In the genomic region with DNA sequence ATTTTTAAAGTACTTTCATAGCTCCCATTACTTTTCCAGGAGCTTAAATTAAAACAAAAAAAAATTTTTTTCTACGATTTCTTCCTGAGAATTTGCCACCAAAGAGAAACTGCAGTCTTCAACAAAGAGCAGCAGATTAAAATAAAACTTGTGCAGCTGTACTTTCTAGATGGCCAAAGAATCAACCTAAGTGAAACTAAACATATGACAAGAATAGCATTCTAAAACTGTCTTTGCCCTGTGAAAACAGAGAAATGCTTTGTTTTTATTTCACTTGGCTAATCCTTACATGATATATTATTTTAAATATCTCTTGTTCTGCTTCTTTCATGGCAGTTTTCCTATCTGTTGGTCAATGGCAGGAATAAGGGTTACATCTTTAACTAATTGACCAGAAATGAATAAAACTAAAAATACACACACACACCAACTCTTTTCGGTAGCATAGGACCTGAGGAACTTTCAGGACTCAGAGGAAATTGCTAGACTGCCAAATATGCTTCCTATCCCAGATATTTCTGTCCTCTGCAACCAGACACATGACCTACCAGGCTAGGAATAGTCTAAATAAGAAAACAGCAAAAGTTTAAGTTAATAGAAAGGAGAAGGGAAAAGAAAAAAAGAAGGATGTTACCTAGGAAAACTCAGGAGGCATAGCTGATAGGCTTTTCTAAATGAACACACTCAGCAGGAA, we compare ENCODE assay signal across 9 cellular contexts.
DNase-seq lines count a peak whose midpoint lies in the region; ATAC-seq and TF ChIP-seq lines count a peak whose summit lies in the region.
"Had no signal": no experiment of that assay in that cellular context is flagged by ENCODE, and none has a peak within 500 bp of the region (broad histone marks: within the 10 kb centered on the region; RNA-seq: fewer than 3 reads in every experiment).

No MANE protein-coding gene starts in this region.

- CTCF ChIA-PET in mammary epithelial cell (lab: Charles Lee; ENCODE audit: low non-redundant PET) = no interaction called here

- DNase-seq in mammary epithelial cell (no peak), psoas muscle (no peak), GOT3 (lab: John Stamatoyannopoulos, UW) (no peak), kidney tubule cell (ENCODE audit: low spot score) (no peak), neuronal stem cell (ENCODE audit: low spot score) (no peak), A172 (ENCODE audit: low spot score) (no peak)
- DNase-seq: NCI-H1930 had no signal

- H4K91ac ChIP-seq in neuronal stem cell (ENCODE audit: low read depth, low read length, poor library complexity) = no peak overlapping the region

- H3K79me1 ChIP-seq in neuronal stem cell (ENCODE audit: low read depth, low read length) = no peaks in the 10 kb centered on the region

- H3K27me3 ChIP-seq in mammary epithelial cell (ENCODE audit: insufficient read depth, low read length) (no peaks in the 10 kb centered on the region), psoas muscle (ENCODE audit: insufficient read depth in 3 of 3, low read length in 2 of 3) (no peaks in the 10 kb centered on the region), neuronal stem cell (ENCODE audit: control insufficient read depth in 3 of 3, insufficient read depth in 3 of 3, low read depth in 1 of 3, low read length in 3 of 3) (no peaks in the 10 kb centered on the region)

- no peak overlapping the region for H2BK5ac ChIP-seq in neuronal stem cell (ENCODE audit: low read length)

- 65% methylated on average over 2 of the region's 2 CpGs for WGBS in mammary epithelial cell (ENCODE audit: low coverage, missing lambda C conversion rate)
- WGBS in psoas muscle, 3 donors = 4 to 20% (median 13%) methylated on average over 2 of the region's 2 CpGs
- no CpG with 5 or more reads among the region's 2 CpGs for WGBS in neuronal stem cell (ENCODE audit: extremely low coverage in 2 of 2, insufficient read length in 2 of 2, insufficient replicate concordance in 1 of 2), 2 donors

- H3K23ac ChIP-seq in neuronal stem cell (ENCODE audit: low read depth, low read length, poor library complexity) = no peak overlapping the region

- no peak for TF ChIP-seq CTCF in mammary epithelial cell (conservative IDR thresholded peaks at IDR 0.05 in 1 of 2, IDR thresholded peaks at IDR 0.05 in 1 of 2; ENCODE audit: extremely low read depth in 1 of 2, insufficient read depth in 1 of 2, low read depth in 1 of 2, low read length in 2 of 2)
- no peak for TF ChIP-seq CTCF in psoas muscle (IDR thresholded peaks at IDR 0.05)

- H4K8ac ChIP-seq in neuronal stem cell (ENCODE audit: low read depth, low read length) = no peak overlapping the region

- H3K36me3 ChIP-seq in mammary epithelial cell (ENCODE audit: insufficient read depth, low read length) = no peaks in the 10 kb centered on the region
- no peaks in the 10 kb centered on the region for H3K36me3 ChIP-seq in psoas muscle (ENCODE audit: insufficient read depth in 1 of 2, low read depth in 1 of 2)
- H3K36me3 ChIP-seq in neuronal stem cell (replicated peaks in 1 of 2; ENCODE audit: control insufficient read depth in 2 of 2, insufficient read depth in 2 of 2, low read length in 2 of 2) = no peaks in the 10 kb centered on the region

- H3K9ac ChIP-seq in mammary epithelial cell (ENCODE audit: insufficient read depth, low read length) = no peak overlapping the region
- H3K9ac ChIP-seq in neuronal stem cell (ENCODE audit: low read depth, low read length, poor library complexity) = no peak overlapping the region

- in situ Hi-C loops in mammary epithelial cell (cut with MboI; ENCODE audit: low sequenced_read_pairs in 2 of 2) = no loop called here

- no peak overlapping the region for H2AK5ac ChIP-seq in neuronal stem cell (ENCODE audit: low read depth, low read length)

- H3K79me2 ChIP-seq in mammary epithelial cell (ENCODE audit: insufficient read depth, low read length) = no peaks in the 10 kb centered on the region

- no peak overlapping the region for H2BK15ac ChIP-seq in neuronal stem cell (ENCODE audit: low read length)

- H3K4me2 ChIP-seq in mammary epithelial cell (ENCODE audit: insufficient read depth, low read depth, low read length) (peak overlapping the region; percentile 16), neuronal stem cell (ENCODE audit: insufficient read depth, low read length, poor library complexity, severe bottlenecking) (no peak overlapping the region)

- no peak overlapping the region for H3K4ac ChIP-seq in neuronal stem cell (ENCODE audit: low read length)

- H2BK120ac ChIP-seq in neuronal stem cell (ENCODE audit: low read depth, low read length) = no peak overlapping the region

- ATAC-seq in GM18867 (IDR thresholded peaks at IDR 0.05; ENCODE audit: unreplicated experiment) (peak; percentile 55), HG02981 (IDR thresholded peaks at IDR 0.05; ENCODE audit: unreplicated experiment) (peak; percentile 41), psoas muscle (no peak)

- H3K27ac ChIP-seq in mammary epithelial cell (ENCODE audit: insufficient read depth, low read depth, low read length) (no peak overlapping the region), psoas muscle (no peak overlapping the region), neuronal stem cell (replicated peaks; ENCODE audit: low read length) (no peak overlapping the region)

- no peak overlapping the region for H3K18ac ChIP-seq in neuronal stem cell (ENCODE audit: low read length)

- dilution Hi-C loops in mammary epithelial cell (cut with HindIII; ENCODE audit: low sequenced_read_pairs) = no loop called here

- H2BK12ac ChIP-seq in neuronal stem cell (ENCODE audit: low read length) = no peak overlapping the region

- no peaks in the 10 kb centered on the region for H4K20me1 ChIP-seq in mammary epithelial cell (ENCODE audit: insufficient read depth, low read length)

- H2AFZ ChIP-seq in mammary epithelial cell (ENCODE audit: low read depth, low read length) (no peak overlapping the region), neuronal stem cell (ENCODE audit: low read length) (no peak overlapping the region)

- BruUV-seq in mammary epithelial cell (replicated peaks; lab: Mats Ljungman, UMichigan) = no TSS peak

- intact Hi-C loops in mammary epithelial cell (cut with micrococcal nuclease) (loop anchor here (5.0 kb wide), 1 partner anchor 75 kb away; the partner anchor contains the start of gene MAP3K5), psoas muscle (cut with DNase I) (loop anchor here in 1 of 2 donors (5.0 kb wide), 1 partner anchor 45 kb away; no protein-coding TSS in a partner anchor)

- no peaks in the 10 kb centered on the region for H3K9me3 ChIP-seq in mammary epithelial cell (replicated peaks; ENCODE audit: insufficient read depth, low read length)
- no peaks in the 10 kb centered on the region for H3K9me3 ChIP-seq in psoas muscle
- no peaks in the 10 kb centered on the region for H3K9me3 ChIP-seq in neuronal stem cell (replicated peaks in 1 of 2; ENCODE audit: control insufficient read depth in 2 of 2, insufficient read depth in 1 of 2, low read depth in 1 of 2, low read length in 2 of 2)

- H3K4me1 ChIP-seq in mammary epithelial cell (ENCODE audit: insufficient read depth, low read length) (peaks cover 13% of the 10 kb centered on the region), psoas muscle (peaks cover 10% of the 10 kb centered on the region), neuronal stem cell (ENCODE audit: control insufficient read depth in 2 of 2, insufficient read depth in 1 of 2, low read depth in 1 of 2, low read length in 2 of 2) (no peaks in the 10 kb centered on the region)

- no peak overlapping the region for H3K14ac ChIP-seq in neuronal stem cell (ENCODE audit: low read length)

- no peak overlapping the region for H3K4me3 ChIP-seq in mammary epithelial cell (replicated peaks in 1 of 3; ENCODE audit: insufficient read depth in 1 of 3, low read depth in 2 of 3, low read length in 3 of 3)
- peak overlapping the region; percentile 22 for H3K4me3 ChIP-seq in psoas muscle
- H3K4me3 ChIP-seq in neuronal stem cell (ENCODE audit: low read length in 2 of 2) = no peak overlapping the region

Comparison
In these comparisons a context has a peak if more than half of its experiments do, and no peak if none do; other contexts are left out.
1. ATAC-seq: peak in GM18867 (single experiment) and HG02981 (single experiment); none in psoas muscle (0 of 4).